In the genomic region with DNA sequence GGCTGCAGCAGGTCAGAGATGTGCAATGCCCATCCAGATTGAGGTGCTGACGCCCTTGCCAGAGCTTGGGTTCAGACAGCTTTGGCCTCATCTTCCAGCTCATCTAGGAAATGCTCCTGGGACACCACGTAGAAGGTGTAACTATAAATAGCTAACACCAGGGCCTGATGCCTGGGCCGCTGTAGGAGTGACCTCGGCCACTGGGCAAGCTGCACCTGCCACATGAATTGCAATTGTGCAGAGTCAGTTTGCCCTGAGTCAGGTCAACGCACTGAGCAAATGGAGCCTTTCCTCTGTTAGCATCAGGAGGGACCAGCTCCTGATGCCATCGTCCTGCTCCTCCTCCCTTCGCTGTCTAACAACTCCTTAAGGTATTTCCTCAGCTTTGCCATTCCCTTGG, we compare ENCODE assay signal across 25 cellular contexts. TPM values are rescaled to one million over a fixed set of nuclear protein-coding genes. Genes with fewer than 3 reads are reported as not detected.
A peak's percentile ranks its signal among the peaks of the same experiment; 100 is the strongest.
DNase-seq lines count a peak whose midpoint lies in the region; ATAC-seq and TF ChIP-seq lines count a peak whose summit lies in the region.
"Had no signal": no experiment of that assay in that cellular context is flagged by ENCODE, and none has a peak within 500 bp of the region (broad histone marks: within the 10 kb centered on the region; RNA-seq: fewer than 3 reads in every experiment).

No MANE protein-coding gene starts in this region.

- H3K4me1 ChIP-seq in left ventricle myocardium inferior: peaks cover 21% of the 10 kb centered on the region
- peaks cover 4 to 7% of the 10 kb centered on the region in 2 experiments for H3K4me1 ChIP-seq in trophoblast cell (ENCODE audit: control insufficient read depth in 1 of 2, insufficient read depth in 2 of 2, low read length in 2 of 2)
- no peaks in the 10 kb centered on the region for H3K4me1 ChIP-seq in smooth muscle cell (ENCODE audit: low read depth)
- H3K4me1 ChIP-seq: Caco-2 had no signal

- H3K27me3 ChIP-seq in left ventricle myocardium inferior (ENCODE audit: low read depth) (no peaks in the 10 kb centered on the region), trophoblast cell (ENCODE audit: insufficient read depth, low read length) (no peaks in the 10 kb centered on the region), smooth muscle cell (ENCODE audit: low read depth) (no peaks in the 10 kb centered on the region)

- H2BK120ac ChIP-seq in trophoblast cell (ENCODE audit: insufficient read depth, low read length, poor library complexity): no peak overlapping the region

- no peak overlapping the region for H3K4ac ChIP-seq in trophoblast cell (ENCODE audit: low read depth, low read length)

- H4K12ac ChIP-seq in trophoblast cell (ENCODE audit: low read depth, low read length): no peak overlapping the region

- TF ChIP-seq CTCF in left ventricle myocardium inferior (IDR thresholded peaks at IDR 0.05; ENCODE audit: borderline replicate concordance): no peak
- TF ChIP-seq CTCF in smooth muscle cell (IDR thresholded peaks at IDR 0.05; ENCODE audit: borderline replicate concordance, insufficient read depth, poor library complexity, severe bottlenecking): no peak

- H3K27ac ChIP-seq in left ventricle myocardium inferior (replicated peaks): peak overlapping the region; percentile 53
- H3K27ac ChIP-seq in trophoblast cell (ENCODE audit: low read depth, low read length): no peak overlapping the region
- H3K27ac ChIP-seq in smooth muscle cell (ENCODE audit: low read depth): no peak overlapping the region
- H3K27ac ChIP-seq: C4-2B, HL-60, SK-N-MC had no signal

- H4K20me1 ChIP-seq in smooth muscle cell (ENCODE audit: low read depth): no peaks in the 10 kb centered on the region

- H3K36me3 ChIP-seq in left ventricle myocardium inferior (no peaks in the 10 kb centered on the region), trophoblast cell (ENCODE audit: control insufficient read depth in 1 of 2, insufficient read depth in 2 of 2, low read length in 2 of 2) (no peaks in the 10 kb centered on the region), smooth muscle cell (ENCODE audit: low read depth) (no peaks in the 10 kb centered on the region)

- no peak overlapping the region for H2AK5ac ChIP-seq in trophoblast cell (ENCODE audit: low read length)

- no peaks in the 10 kb centered on the region for H3K79me1 ChIP-seq in trophoblast cell (ENCODE audit: low read length)

- H3K9me3 ChIP-seq in left ventricle myocardium inferior (replicated peaks): no peaks in the 10 kb centered on the region
- H3K9me3 ChIP-seq in trophoblast cell (ENCODE audit: insufficient read depth, low read depth, low read length): no peaks in the 10 kb centered on the region
- no peaks in the 10 kb centered on the region for H3K9me3 ChIP-seq in smooth muscle cell (replicated peaks; ENCODE audit: low read depth)
- H3K9me3 ChIP-seq: Caco-2 had no signal

- no peaks in the 10 kb centered on the region for H3K79me2 ChIP-seq in trophoblast cell (ENCODE audit: control insufficient read depth, insufficient read depth, low read length, poor library complexity)
- no peaks in the 10 kb centered on the region for H3K79me2 ChIP-seq in smooth muscle cell (ENCODE audit: low read depth)

- H3K14ac ChIP-seq in trophoblast cell (ENCODE audit: low read length): no peak overlapping the region

- H2AFZ ChIP-seq in trophoblast cell (ENCODE audit: insufficient read depth, low read length, poor library complexity): no peak overlapping the region
- no peak overlapping the region for H2AFZ ChIP-seq in smooth muscle cell (ENCODE audit: low read depth)

- intact Hi-C loops in left ventricle myocardium inferior (cut with micrococcal nuclease) (no loop called here), Right ventricle myocardium inferior (cut with DNase I) (no loop called here)

- no peak overlapping the region for H3K18ac ChIP-seq in trophoblast cell (ENCODE audit: low read length)

- no peak overlapping the region for H2BK5ac ChIP-seq in trophoblast cell (ENCODE audit: low read depth, low read length, poor library complexity)

- no peak for ATAC-seq in Right ventricle myocardium inferior
- ATAC-seq in GM21717 (IDR thresholded peaks at IDR 0.05; ENCODE audit: unreplicated experiment): no peak
- ATAC-seq: CD8-positive, alpha-beta T cell; PC-3 had no signal

- no peak overlapping the region for H2BK12ac ChIP-seq in trophoblast cell (ENCODE audit: low read length)

- DNase-seq in left ventricle myocardium inferior (no peak), Right ventricle myocardium inferior (ENCODE audit: missing footprints) (no peak), islet precursor cell (peak; percentile 53), trophoblast cell (peak; percentile 49 to 54), smooth muscle cell (lab: John Stamatoyannopoulos, UW; ENCODE audit: unreplicated experiment) (no peak), NCI-H69 (lab: John Stamatoyannopoulos, UW) (no peak)
- DNase-seq: Caco-2; CD8-positive, alpha-beta T cell; DMS79 treated with DMSO at 0.1 percent for 48 hours; GF-D8; H7; NCI-H1048; NCI-H1417; NCI-H187; NCI-H2081 treated with DMSO at 0.1 percent for 48 hours; NCI-H2171; NCI-H226; NCI-H510A; NK-92 treated with Interleukin-12 subunit alpha and Interleukin-12 subunit beta, amount 100 ng/mL, for 24 hours; PC-3; SIG-M5 had no signal

- H3F3A ChIP-seq in smooth muscle cell (ENCODE audit: low read depth): no peaks in the 10 kb centered on the region

- no peak overlapping the region for H3K23ac ChIP-seq in trophoblast cell (ENCODE audit: low read length)

- WGBS in trophoblast cell (ENCODE audit: extremely low coverage, insufficient coverage, insufficient read length): no CpG with 5 or more reads among the region's 7 CpGs
- WGBS in smooth muscle cell (ENCODE audit: low lambda C conversion rate): 95% methylated on average over 7 of the region's 7 CpGs

- no peak overlapping the region for H4K91ac ChIP-seq in trophoblast cell (ENCODE audit: low read depth, low read length)

- H3K9ac ChIP-seq in trophoblast cell (ENCODE audit: low read length) (no peak overlapping the region), smooth muscle cell (ENCODE audit: low read depth) (no peak overlapping the region)

- H3K4me2 ChIP-seq in trophoblast cell (ENCODE audit: low read length) (no peak overlapping the region), smooth muscle cell (no peak overlapping the region)

- H3K4me3 ChIP-seq in left ventricle myocardium inferior (no peak overlapping the region), trophoblast cell (ENCODE audit: low read depth, low read length) (no peak overlapping the region), smooth muscle cell (no peak overlapping the region)
- H3K4me3 ChIP-seq: SK-N-MC had no signal

- H4K8ac ChIP-seq in trophoblast cell (ENCODE audit: low read depth, low read length): no peak overlapping the region

RNA-seq across cellular contexts. Expression of gene DNM1L, which starts 17.4 kb away (rescaled TPM):
- total RNA-seq in left ventricle myocardium inferior (59.6 TPM), Right ventricle myocardium inferior (53.5 TPM), smooth muscle cell (56.3 and 88.1 TPM in 2 replicates)
- 56.1 and 56.4 TPM in 2 replicates for polyA plus RNA-seq in trophoblast cell (2013)
- polyA plus RNA-seq in smooth muscle cell: 33.6 and 42.3 TPM in 2 replicates

Comparison
In these comparisons a context has a peak if more than half of its experiments do, and no peak if none do; other contexts are left out.
1. DNase-seq: peak in islet precursor cell (single experiment) and trophoblast cell (2 of 2); none in left ventricle myocardium inferior (single experiment), Right ventricle myocardium inferior (single experiment), smooth muscle cell (single experiment) and NCI-H69 (single experiment).